In genomic region chr19:58543826-58544590, GRCh38 we compare ENCODE assay signal across 8 cellular contexts. TPM values are rescaled to one million over a fixed set of nuclear protein-coding genes. Genes with fewer than 3 reads are reported as not detected.
DNase-seq lines count a peak whose midpoint lies in the region; ATAC-seq, FAIRE-seq and TF ChIP-seq lines count a peak whose summit lies in the region.

Gene TRIM28 (plus strand): TSS chr19:58544064. CDS start chr19:58544758, 694 bp downstream.

- no peak for TF ChIP-seq CTCF in AG10803 (conservative IDR thresholded peaks at IDR 0.05; ENCODE audit: low read length)
- no peak for TF ChIP-seq CTCF in H1 (IDR thresholded peaks at IDR 0.05; ENCODE audit: control extremely low read depth in 1 of 3, insufficient read depth in 1 of 3, low read depth in 1 of 3, low read length in 3 of 3)
- no peak for TF ChIP-seq CTCF in mesothelial cell of epicardium (IDR thresholded peaks at IDR 0.05; ENCODE audit: unreplicated experiment)

- peak within 1 kb of the TSS; percentile 92 to 98 for H3K4me2 ChIP-seq in H1 (ENCODE audit: insufficient read depth in 1 of 2, low read depth in 2 of 2, low read length in 2 of 2)

- peaks cover 28 to 41% of the 10 kb centered on the region in 2 experiments for H3K79me2 ChIP-seq in H1 (ENCODE audit: control insufficient read depth in 1 of 2, insufficient read depth in 2 of 2, low read length in 2 of 2)

- peak within 1 kb of the TSS; percentile 100 for H3K18ac ChIP-seq in H1 (ENCODE audit: extremely low read depth, low read length)

- H2BK20ac ChIP-seq in H1 (ENCODE audit: low read length) = no peak within 1 kb of the TSS

- 0 out of 3 replicates have a peak, but pooled peaks of 1 of the 2 experiments have one; percentile 1 for TF ChIP-seq EP300 in H1 (IDR thresholded peaks at IDR 0.05; ENCODE audit: borderline replicate concordance in 1 of 2, low read depth in 2 of 2, low read length in 2 of 2)

- H3K9me3 ChIP-seq in H1 (ENCODE audit: insufficient read depth in 2 of 2, low read depth in 1 of 2, low read length in 1 of 2) = no peaks in the 10 kb centered on the region

- no peak for TF ChIP-seq RAD21 in H1 (IDR thresholded peaks at IDR 0.05 in 1 of 2, conservative IDR thresholded peaks at IDR 0.05 in 1 of 2; ENCODE audit: low read depth in 2 of 2, low read length in 2 of 2)

- peak within 1 kb of the TSS; percentile 92 to 100 (median 95) for H3K9ac ChIP-seq in H1 (replicated peaks in 1 of 4; ENCODE audit: extremely low read depth in 1 of 4, low read depth in 3 of 4, low read length in 3 of 4)

- H2AFZ ChIP-seq in H1 (ENCODE audit: low read length) = no peak within 1 kb of the TSS

- H4K20me1 ChIP-seq in H1 (replicated peaks in 1 of 2; ENCODE audit: control insufficient read depth in 1 of 2, insufficient read depth in 2 of 2, low read length in 2 of 2) = peaks cover 34 to 41% of the 10 kb centered on the region in 2 experiments

- peak within 1 kb of the TSS; percentile 96 for H3K27ac ChIP-seq in H1 (ENCODE audit: low read depth, low read length)

- H2BK5ac ChIP-seq in H1 (ENCODE audit: low read depth, low read length) = peak within 1 kb of the TSS; percentile 99

- H3K27me3 Mint-ChIP-seq in mesothelial cell of epicardium (ENCODE audit: low read depth) = peaks cover 31% of the 10 kb centered on the region

- H3K56ac ChIP-seq in H1 (replicated peaks; ENCODE audit: insufficient read length, low read depth, low read length) = peak within 1 kb of the TSS; percentile 97

- ATAC-seq in GM19438 (IDR thresholded peaks at IDR 0.05; ENCODE audit: low read depth, unreplicated experiment) = peak; percentile 82

- H2BK120ac ChIP-seq in H1 (replicated peaks; ENCODE audit: low read depth, low read length) = peak within 1 kb of the TSS; percentile 75

- CTCF ChIA-PET in H1 (lab: Charles Lee; ENCODE audit: partially characterized antibody) = interaction anchor here (0.8 to 3.6 kb wide), 5 partner anchors 10 to 37 kb away, joined by 3 to 21 read pairs (median 5); partner anchors contain the start of genes CHMP2A and ZBTB45

- peak; percentile 93 to 95 for TF ChIP-seq POLR2A in H1 (IDR thresholded peaks at IDR 0.05; ENCODE audit: control extremely low read depth in 1 of 2, low read depth in 2 of 2, low read length in 2 of 2)

- H3K4me1 Mint-ChIP-seq in mesothelial cell of epicardium = peaks cover 20% of the 10 kb centered on the region

- peaks cover 5% of the 10 kb centered on the region for H3K36me3 Mint-ChIP-seq in mesothelial cell of epicardium

- H3K36me3 ChIP-seq in H1 (ENCODE audit: control insufficient read depth in 2 of 4, insufficient read depth in 4 of 4, low read length in 3 of 4) = peaks cover 21 to 39% (median 30%) of the 10 kb centered on the region in 4 experiments

- DNase-seq in AG10803 (ENCODE audit: low read depth) (peak; percentile 99), HK-2 (ENCODE audit: unreplicated experiment) (peak; percentile 100), H1 (ENCODE audit: low read depth in 1 of 2, low spot score in 2 of 2) (peak; percentile 91 to 99), mesothelial cell of epicardium (ENCODE audit: low spot score in 2 of 2, unreplicated experiment in 2 of 2) (peak; percentile 100), DMS53 treated with DMSO at 0.1 percent for 48 hours (lab: John Stamatoyannopoulos, UW; ENCODE audit: unreplicated experiment) (no peak)
- peak; percentile 100 for DNase-seq in activated CD4-positive, alpha-beta T cell treated with anti-CD3 and anti-CD28 coated beads, Interleukin-2, amount 50 U/mL, for 48 hours
- DNase-seq in stimulated activated CD8-positive, alpha-beta memory T cell treated with anti-CD3 and anti-CD28 coated beads, Interleukin-2, amount 100 ng/mL, for 48 hours (ENCODE audit: low read depth in 2 of 2) = peak; percentile 100

- peak within 1 kb of the TSS; percentile 88 for H4K5ac ChIP-seq in H1 (ENCODE audit: insufficient read length, low read depth, low read length)

- peak within 1 kb of the TSS; percentile 44 for H3K4ac ChIP-seq in H1 (replicated peaks; ENCODE audit: insufficient read length, low read depth, low read length)

- H3K23me2 ChIP-seq in H1 (ENCODE audit: low read depth, low read length) = peaks cover 13% of the 10 kb centered on the region

- H3K79me1 ChIP-seq in H1 (ENCODE audit: low read depth, low read length) = peaks cover 13% of the 10 kb centered on the region

- peak within 1 kb of the TSS; percentile 98 for H3K27ac Mint-ChIP-seq in mesothelial cell of epicardium

- H4K91ac ChIP-seq in H1 (replicated peaks; ENCODE audit: insufficient read length, low read length) = peak within 1 kb of the TSS; percentile 97

- peaks cover 3 to 10% (median 5%) of the 10 kb centered on the region in 4 experiments; a peak in 6 of 7 replicates for H3K4me1 ChIP-seq in H1 (replicated peaks in 1 of 4; ENCODE audit: control insufficient read depth in 3 of 4, insufficient read depth in 4 of 4, low read length in 3 of 4)

- H3K14ac ChIP-seq in H1 (ENCODE audit: insufficient read length) = no peak within 1 kb of the TSS

- peak within 1 kb of the TSS; percentile 87; the same call in 1 of the 2 replicates for H2BK12ac ChIP-seq in H1 (ENCODE audit: low read depth, low read length)

- no peak within 1 kb of the TSS for H2BK15ac ChIP-seq in H1 (ENCODE audit: low read length)

- peak within 1 kb of the TSS; percentile 97 for H3K4me3 Mint-ChIP-seq in mesothelial cell of epicardium

- FAIRE-seq in H1 (lab: Jason Lieb, UNC) = no peak

- 1% methylated on average over 66 of the region's 73 CpGs; no CpG with 5 or more reads in 1 of the 2 experiments for WGBS in H1 (ENCODE audit: extremely low coverage in 1 of 2, insufficient coverage in 1 of 2, insufficient read length in 1 of 2, insufficient replicate concordance in 2 of 2, low coverage in 1 of 2, low lambda C conversion rate in 2 of 2, missing lambda C conversion rate in 1 of 2), 2 experiments

- POLR2A ChIA-PET in H1 (lab: Charles Lee; ENCODE audit: partially characterized antibody) = interaction anchor here (0.6 to 13.8 kb wide), 20 partner anchors 9 to 360 kb away, joined by 3 to 650 read pairs (median 4); partner anchors contain the start of genes CHMP2A, MZF1, SLC27A5 and UBE2M

- no peak within 1 kb of the TSS for H3K23ac ChIP-seq in H1 (ENCODE audit: insufficient read length)

- H3K9me3 Mint-ChIP-seq in mesothelial cell of epicardium = no peaks in the 10 kb centered on the region

- peak within 1 kb of the TSS; percentile 99 for H4K8ac ChIP-seq in H1 (ENCODE audit: extremely low read depth, insufficient read depth, low read length)

- peaks cover 0 to 24% (median 10%) of the 10 kb centered on the region in 4 experiments; a peak in 5 of 7 replicates for H3K27me3 ChIP-seq in H1 (replicated peaks in 1 of 4; ENCODE audit: control insufficient read depth in 3 of 4, extremely low read depth in 1 of 4, insufficient read depth in 3 of 4, low read length in 3 of 4)

- H3K4me3 ChIP-seq in AG10803 (ENCODE audit: low read length) = peak within 1 kb of the TSS; percentile 86
- H3K4me3 ChIP-seq in H1 (ENCODE audit: extremely low read depth in 1 of 4, insufficient read depth in 2 of 4, low read depth in 3 of 4, low read length in 4 of 4) = peak within 1 kb of the TSS; percentile 89 to 100 (median 94)

- H2AK5ac ChIP-seq in H1 (ENCODE audit: low read depth, low read length) = no peak within 1 kb of the TSS

TF ChIP-seq in H1, 55 proteins besides CTCF, POLR2A, EP300 and RAD21 (continues in another document):
- TF ChIP-seq EZH2 (IDR thresholded peaks at IDR 0.05; ENCODE audit: low read depth, low read length, severe bottlenecking) (no peak), RBBP5 (IDR thresholded peaks at IDR 0.05; ENCODE audit: borderline replicate concordance, low read depth, low read length) (no peak), BRCA1 (IDR thresholded peaks at IDR 0.05; ENCODE audit: low read depth, low read length) (no peak), BACH1 (IDR thresholded peaks at IDR 0.05; ENCODE audit: low read length) (peak; percentile 59), SP1 (IDR thresholded peaks at IDR 0.05; ENCODE audit: low read depth, low read length) (peak; percentile 3; the same call in 1 of the 2 replicates), BCL11A (IDR thresholded peaks at IDR 0.05; ENCODE audit: low read depth in 2 of 2, low read length in 2 of 2) (no peak), RNF2 (IDR thresholded peaks at IDR 0.05; ENCODE audit: borderline replicate concordance, low read depth, low read length, missing control alignments, poor library complexity, severe bottlenecking) (no peak), ATF2 (IDR thresholded peaks at IDR 0.05; ENCODE audit: low read length) (peak; percentile 57; the same call in 1 of the 2 replicates), NRF1 (IDR thresholded peaks at IDR 0.05; ENCODE audit: low read depth, low read length) (peak; percentile 86), MAX (IDR thresholded peaks at IDR 0.05) (peak; percentile 59), CREB1 (IDR thresholded peaks at IDR 0.05) (peak; percentile 92), TAF1 (IDR thresholded peaks at IDR 0.05; ENCODE audit: low read depth, low read length) (peak; percentile 97), MAFK (IDR thresholded peaks at IDR 0.05; ENCODE audit: low read depth, low read length) (no peak), SIX5 (IDR thresholded peaks at IDR 0.05; ENCODE audit: low read depth, low read length) (no peak)

RNA-seq across cellular contexts. Expression of gene TRIM28, which starts in this region (rescaled TPM):
- total RNA-seq in H1 (2021; fragmentation: NEBNext Ultra II Directional; extraction: Animal tissue kit (Norgen Biotek cat#: 25700)) = 1,398 and 1,433 TPM in 2 replicates
- polyA plus RNA-seq in H1 (2011; rRNA removed) = 1,442 and 2,243 TPM in 2 replicates
- 1,009 TPM for polyA plus RNA-seq in H1 (2011; cell fraction: cytosol; rRNA removed)
- polyA plus RNA-seq in H1 (2011; cell fraction: nucleus; rRNA removed) = 3,768 TPM
- polyA plus RNA-seq in H1 (2012, experiment 1 of 2) = 1,824 to 2,237 TPM (median 2,041 TPM) in 4 replicates
- 2,033 TPM for polyA plus RNA-seq in H1 (2012, experiment 2 of 2)
- polyA plus RNA-seq in H1 (2013, experiment 1 of 2) = 913 TPM
- 805 TPM for polyA plus RNA-seq in H1 (2013, experiment 2 of 2)
- polyA minus RNA-seq in H1 (2011; rRNA and poly(A)+ RNA removed) = 3,393 and 4,202 TPM in 2 replicates
- polyA minus RNA-seq in H1 (2011; cell fraction: cytosol; rRNA and poly(A)+ RNA removed) = 1,842 TPM
- polyA minus RNA-seq in H1 (2011; cell fraction: nucleus; rRNA and poly(A)+ RNA removed) = 1,128 TPM
- 577 to 599 TPM (median 579 TPM) in 3 replicates for total RNA-seq in mesothelial cell of epicardium
